ENCODE assay signal across 19 cellular contexts in the genomic region with DNA sequence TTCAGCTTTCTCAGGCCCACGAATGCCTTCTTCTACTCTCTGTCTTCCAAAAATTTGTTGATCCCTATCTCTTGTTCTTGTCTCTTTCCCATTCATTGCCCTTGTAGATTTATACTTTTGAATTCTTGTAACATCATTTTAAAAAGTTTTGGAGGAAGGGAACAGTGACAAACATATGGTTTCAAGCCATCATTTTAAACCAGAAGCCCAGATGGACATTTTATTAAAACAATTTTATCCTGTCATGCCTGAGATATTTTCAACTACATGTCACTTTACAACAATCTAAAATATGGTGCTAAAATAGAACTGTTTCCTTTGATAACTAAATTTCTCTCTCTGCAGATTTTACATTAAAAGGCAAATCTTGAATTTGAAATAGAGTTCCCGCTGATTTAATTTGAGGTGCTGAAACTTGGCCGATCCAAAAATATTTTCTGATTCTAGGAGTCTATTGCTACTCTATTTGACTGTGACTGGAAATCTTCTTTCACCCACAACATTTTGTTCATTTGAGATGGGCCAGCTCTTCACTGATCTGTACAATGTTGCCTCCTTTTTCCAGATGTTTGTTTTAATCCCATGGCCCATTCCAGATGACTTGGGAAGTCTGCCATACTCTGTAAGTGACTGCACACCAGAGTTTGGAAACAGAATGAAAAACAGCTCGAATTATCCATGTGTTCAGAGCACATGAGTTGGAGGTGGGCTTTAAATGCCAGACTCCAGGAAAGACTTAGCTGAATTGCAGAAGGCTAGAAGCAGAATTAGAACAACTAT.
DNase-seq lines count a peak whose midpoint lies in the region; ATAC-seq and TF ChIP-seq lines count a peak whose summit lies in the region.
"Had no signal": no experiment of that assay in that cellular context is flagged by ENCODE, and none has a peak within 500 bp of the region (broad histone marks: within the 10 kb centered on the region; RNA-seq: fewer than 3 reads in every experiment).

No MANE protein-coding gene starts in this region.

- TF ChIP-seq CTCF in fibroblast of the aortic adventitia (IDR thresholded peaks at IDR 0.05; ENCODE audit: insufficient read depth, low read length) (no peak), nephron (IDR thresholded peaks at IDR 0.05; ENCODE audit: unreplicated experiment in 3 of 3) (no peak), BE2C (IDR thresholded peaks at IDR 0.05; ENCODE audit: low read depth, low read length) (no peak)

- peak; percentile 79 for DNase-seq in EH (ENCODE audit: low read depth)
- peak; percentile 54 for DNase-seq in adipocyte (ENCODE audit: low read depth)
- peak; percentile 36 for DNase-seq in fibroblast of the aortic adventitia (ENCODE audit: low read depth)
- DNase-seq in stimulated activated CD4-positive, alpha-beta T cell treated with anti-CD3 and anti-CD28 coated beads, Interleukin-12 subunit alpha, Interleukin-12 subunit beta, amount 100 ng/mL, for 4 hours: no peak
- DNase-seq in BE2C: no peak
- DNase-seq: CD4-positive, alpha-beta T cell; HCEC 1CT; KBM-7; NCI-H1105 treated with DMSO at 0.1 percent for 48 hours; NCI-H1694; NCI-H2227 treated with DMSO at 0.1 percent for 48 hours; NCI-H510A treated with DMSO at 0.1 percent for 48 hours; NCI-H774; OCI-M1; SIG-M5 had no signal

- H3K9me3 Mint-ChIP-seq in nephron: no peaks in the 10 kb centered on the region
- H3K9me3 Mint-ChIP-seq: CD4-positive, alpha-beta T cell; GM23338 had no signal

- H3K9ac ChIP-seq in adipocyte (ENCODE audit: low read length): peak overlapping the region; percentile 16

- H3K9me3 ChIP-seq in adipocyte (ENCODE audit: control insufficient read depth, low read length): no peaks in the 10 kb centered on the region
- H3K9me3 ChIP-seq in BE2C: no peaks in the 10 kb centered on the region

- H3K27me3 Mint-ChIP-seq in nephron (ENCODE audit: low read depth): no peaks in the 10 kb centered on the region

- ATAC-seq in HG02623 (IDR thresholded peaks at IDR 0.05; ENCODE audit: unreplicated experiment): no peak
- ATAC-seq: GM23338, SK-N-SH treated with all-trans-retinoic acid at 6 μM for 48 hours had no signal

- H3K27ac Mint-ChIP-seq in nephron: peak overlapping the region in 2 of 3 experiments; percentile 40 to 43
- H3K27ac Mint-ChIP-seq: CD4-positive, alpha-beta T cell; GM23338 had no signal

- no peak overlapping the region for H3K4me3 ChIP-seq in adipocyte (ENCODE audit: low read length)
- H3K4me3 ChIP-seq in fibroblast of the aortic adventitia (ENCODE audit: low read depth, low read length): no peak overlapping the region
- no peak overlapping the region for H3K4me3 ChIP-seq in BE2C (ENCODE audit: low read depth, low read length)
- H3K4me3 ChIP-seq: GM23338 had no signal

- H3K36me3 ChIP-seq in adipocyte (ENCODE audit: control insufficient read depth, insufficient read depth, low read length, severe bottlenecking): no peaks in the 10 kb centered on the region
- no peaks in the 10 kb centered on the region for H3K36me3 ChIP-seq in BE2C

- H3K4me1 ChIP-seq in adipocyte (ENCODE audit: control insufficient read depth, insufficient read depth, low read length) (peaks cover 52% of the 10 kb centered on the region), BE2C (no peaks in the 10 kb centered on the region)

- H3K27me3 ChIP-seq in adipocyte (replicated peaks; ENCODE audit: control insufficient read depth, insufficient read depth, low read length): no peaks in the 10 kb centered on the region
- H3K27me3 ChIP-seq in BE2C: no peaks in the 10 kb centered on the region

- H3K36me3 Mint-ChIP-seq in nephron (ENCODE audit: low read depth): no peaks in the 10 kb centered on the region

- H3K4me3 Mint-ChIP-seq in nephron: no peak overlapping the region
- H3K4me3 Mint-ChIP-seq: CD4-positive, alpha-beta T cell; GM23338 had no signal

- H3K4me1 Mint-ChIP-seq in nephron: peaks cover 11% of the 10 kb centered on the region
- H3K4me1 Mint-ChIP-seq: GM23338 had no signal

Comparison
In these comparisons a context has a peak if more than half of its experiments do, and no peak if none do; other contexts are left out.
1. DNase-seq: peak in EH (single experiment), adipocyte (single experiment) and fibroblast of the aortic adventitia (single experiment); none in stimulated activated CD4-positive, alpha-beta T cell treated with anti-CD3 and anti-CD28 coated beads, Interleukin-12 subunit alpha, Interleukin-12 subunit beta, amount 100 ng/mL, for 4 hours (single experiment) and BE2C (single experiment).